8 cellular contexts compared by ENCODE assay signal in the genomic region with DNA sequence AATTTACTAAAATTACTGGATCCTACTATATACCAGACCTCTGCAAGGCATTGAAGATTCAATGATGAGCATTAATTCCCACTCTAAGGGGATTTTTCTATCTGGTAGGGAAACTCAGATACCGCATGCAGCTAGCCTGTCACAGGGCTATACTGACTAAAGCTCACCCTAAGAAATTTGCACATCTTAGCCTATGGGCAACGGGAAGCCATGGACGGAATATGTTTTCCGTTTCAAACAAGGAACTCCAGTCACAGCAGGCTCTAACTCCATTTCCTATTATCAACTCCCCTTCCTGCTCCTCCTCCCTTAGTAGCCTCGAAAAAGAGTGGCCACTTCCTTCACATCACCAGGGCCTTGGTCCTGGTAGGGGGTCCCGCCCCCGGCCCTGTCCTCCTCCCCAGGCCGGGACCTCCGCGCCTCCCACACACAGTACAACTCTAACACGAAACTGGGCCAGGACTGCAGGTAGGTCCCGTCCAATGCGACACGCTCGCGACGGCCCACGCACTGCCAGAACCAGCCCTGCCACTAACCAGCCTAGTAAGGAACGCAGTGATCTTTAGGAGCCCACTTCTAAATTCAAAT. TPM values are rescaled to one million over a fixed set of nuclear protein-coding genes. Genes with fewer than 3 reads are reported as not detected.
DNase-seq lines count a peak whose midpoint lies in the region; ATAC-seq and TF ChIP-seq lines count a peak whose summit lies in the region.

No MANE protein-coding gene starts in this region.

- H3K4me3 ChIP-seq in DND-41 (ENCODE audit: low read depth in 1 of 2, low read length in 2 of 2) = peak overlapping the region; percentile 21 to 83; a peak in 3 of 4 replicates
- H3K4me3 ChIP-seq in HL-60 (replicated peaks; ENCODE audit: insufficient read depth, low read length) = peak overlapping the region; percentile 89
- peak overlapping the region; percentile 74 for H3K4me3 ChIP-seq in WERI-Rb-1 (ENCODE audit: low read depth, low read length)
- peak overlapping the region; percentile 82 to 91 for H3K4me3 ChIP-seq in gastroesophageal sphincter
- H3K4me3 ChIP-seq in parathyroid adenoma (ENCODE audit: low read depth, low read length) = peak overlapping the region; percentile 99

- no peak for TF ChIP-seq EP300 in gastroesophageal sphincter (IDR thresholded peaks at IDR 0.05)

- peaks cover 32% of the 10 kb centered on the region for H3K36me3 ChIP-seq in DND-41 (ENCODE audit: insufficient read depth, low read length)
- H3K36me3 ChIP-seq in WERI-Rb-1 = peaks cover 18% of the 10 kb centered on the region
- peaks cover 0 to 33% of the 10 kb centered on the region in 2 donors for H3K36me3 ChIP-seq in gastroesophageal sphincter
- no peaks in the 10 kb centered on the region for H3K36me3 ChIP-seq in parathyroid adenoma (ENCODE audit: control insufficient read depth, insufficient read depth, low read length)

- H3K27ac ChIP-seq in DND-41 (ENCODE audit: low read length) = peak overlapping the region; percentile 77
- peak overlapping the region; percentile 93 for H3K27ac ChIP-seq in HL-60 (replicated peaks)
- H3K27ac ChIP-seq in WERI-Rb-1 = peak overlapping the region; percentile 52
- H3K27ac ChIP-seq in gastroesophageal sphincter = peak overlapping the region; percentile 88 to 97 (median 93)
- H3K27ac ChIP-seq in parathyroid adenoma = peak overlapping the region; percentile 92

- ATAC-seq in DND-41 (ENCODE audit: insufficient read depth, low read depth) = peak; percentile 44; the same call in 2 of the 3 replicates
- peak; percentile 38 for ATAC-seq in GM21360 (IDR thresholded peaks at IDR 0.05; ENCODE audit: unreplicated experiment)
- peak; percentile 50 for ATAC-seq in gastroesophageal sphincter

- peak overlapping the region; percentile 88 for H2AFZ ChIP-seq in DND-41 (ENCODE audit: low read depth, low read length)
- H2AFZ ChIP-seq in parathyroid adenoma = peak overlapping the region; percentile 97

- no peak for TF ChIP-seq POLR2A in gastroesophageal sphincter (IDR thresholded peaks at IDR 0.05)

- H3K27me3 ChIP-seq in DND-41 (ENCODE audit: insufficient read depth, low read length, poor library complexity) (no peaks in the 10 kb centered on the region), HL-60 (ENCODE audit: insufficient read depth, poor library complexity, severe bottlenecking) (no peaks in the 10 kb centered on the region), WERI-Rb-1 (ENCODE audit: insufficient read depth, low read depth, severe bottlenecking) (no peaks in the 10 kb centered on the region), gastroesophageal sphincter (no peaks in the 10 kb centered on the region), parathyroid adenoma (ENCODE audit: control insufficient read depth, insufficient read depth, low read length) (no peaks in the 10 kb centered on the region)

- TF ChIP-seq CTCF in DND-41 (IDR thresholded peaks at IDR 0.05; ENCODE audit: borderline replicate concordance, extremely low read depth, low read length, poor library complexity, severe bottlenecking) (no peak), HL-60 (IDR thresholded peaks at IDR 0.05; ENCODE audit: insufficient read depth, low read length) (no peak), WERI-Rb-1 (IDR thresholded peaks at IDR 0.05; ENCODE audit: low read depth, low read length) (no peak), gastroesophageal sphincter (IDR thresholded peaks at IDR 0.05) (no peak), parathyroid adenoma (IDR thresholded peaks at IDR 0.05) (no peak)

- H3K79me2 ChIP-seq in DND-41 (ENCODE audit: insufficient read depth, low read length) (peaks cover 23% of the 10 kb centered on the region), parathyroid adenoma (peaks cover 5% of the 10 kb centered on the region)

- H3K4me2 ChIP-seq in DND-41 (ENCODE audit: insufficient read depth, low read length) (peak overlapping the region; percentile 85), parathyroid adenoma (ENCODE audit: low read length) (peak overlapping the region; percentile 90)

- peak overlapping the region; percentile 89 for H3K9ac ChIP-seq in DND-41 (ENCODE audit: low read depth, low read length)
- peak overlapping the region; percentile 11 for H3K9ac ChIP-seq in parathyroid adenoma

- WGBS in gastroesophageal sphincter (ENCODE audit: low coverage in 1 of 2), 2 donors = 28 to 34% methylated on average over 5 of the region's 19 CpGs

- H3K9me3 ChIP-seq in DND-41 (ENCODE audit: insufficient read depth, low read length, severe bottlenecking) (no peaks in the 10 kb centered on the region), WERI-Rb-1 (ENCODE audit: severe bottlenecking) (no peaks in the 10 kb centered on the region), gastroesophageal sphincter (no peaks in the 10 kb centered on the region), parathyroid adenoma (ENCODE audit: control insufficient read depth, low read length) (no peaks in the 10 kb centered on the region)

- DNase-seq in DND-41 = no peak
- peak in 1 of 2 experiments; percentile 41 for DNase-seq in HL-60 (ENCODE audit: low read depth in 1 of 2, low spot score in 1 of 2)
- no peak for DNase-seq in WERI-Rb-1
- no peak for DNase-seq in COLO668 (lab: John Stamatoyannopoulos, UW; ENCODE audit: unreplicated experiment)
- DNase-seq in HK-2 (ENCODE audit: unreplicated experiment) = no peak

- H3K4me1 ChIP-seq in DND-41 (ENCODE audit: insufficient read depth, low read length) (peaks cover 27% of the 10 kb centered on the region), gastroesophageal sphincter (peaks cover 0 to 31% (median 10%) of the 10 kb centered on the region in 3 donors), parathyroid adenoma (peaks cover 13% of the 10 kb centered on the region)

- H4K20me1 ChIP-seq in DND-41 (ENCODE audit: insufficient read depth, low read length) = peaks cover 4% of the 10 kb centered on the region; the same call in 1 of the 2 replicates

RNA-seq across cellular contexts. Expression of a gene that starts 0.7 kb away (rescaled TPM):
- total RNA-seq in gastroesophageal sphincter = 100 to 1,000 TPM; 319 to 462 (median 396) TPM

RNA-seq across cellular contexts. Expression of a gene that starts 18.6 kb away (rescaled TPM):
- 10 to 100 TPM; 62.3 to 95.6 (median 88.4) TPM for total RNA-seq in gastroesophageal sphincter

RNA-seq across cellular contexts. Expression of a gene that starts 24.3 kb away (rescaled TPM):
- 1 to 10 TPM; 1.5 to 6.7 (median 2.5) TPM for total RNA-seq in gastroesophageal sphincter

RNA-seq across cellular contexts. Expression of a gene that starts 55.5 kb away (rescaled TPM):
- total RNA-seq in gastroesophageal sphincter = 10 to 100 TPM in 2 of 4 donors, 1 to 10 TPM in 2; 1.7 to 89.7 (median 18.5) TPM
